In the genomic region with DNA sequence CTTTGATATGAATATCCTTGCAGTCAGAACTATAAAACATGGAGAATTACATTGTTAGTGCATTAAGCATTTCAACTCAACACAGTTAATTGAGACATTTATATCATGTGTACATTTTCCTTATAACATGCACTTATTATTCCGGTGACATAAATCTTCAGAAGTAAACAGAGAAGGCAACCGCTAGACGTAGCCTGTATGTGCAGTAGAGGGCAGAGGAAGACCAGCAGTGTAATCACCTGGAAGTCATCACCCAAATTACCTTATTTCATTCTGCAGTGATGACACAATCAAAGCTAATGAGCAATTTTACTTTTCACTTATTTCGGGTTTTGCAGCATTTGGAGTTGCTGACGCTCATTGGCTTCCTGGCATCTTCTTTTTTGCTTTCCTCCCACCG, we compare ENCODE assay signal across 18 cellular contexts.
DNase-seq lines count a peak whose midpoint lies in the region; ATAC-seq and TF ChIP-seq lines count a peak whose summit lies in the region.
"Had no signal": no experiment of that assay in that cellular context is flagged by ENCODE, and none has a peak within 500 bp of the region (broad histone marks: within the 10 kb centered on the region; RNA-seq: fewer than 3 reads in every experiment).

No MANE protein-coding gene starts in this region.

- H3K79me2 ChIP-seq in DOHH2 (ENCODE audit: control insufficient read depth, low read length) = no peaks in the 10 kb centered on the region

- H3K27me3 ChIP-seq in DOHH2 (ENCODE audit: control insufficient read depth, low read length) (no peaks in the 10 kb centered on the region), Panc1 (ENCODE audit: control insufficient read depth, insufficient read depth, low read length) (no peaks in the 10 kb centered on the region), aorta (ENCODE audit: control insufficient read depth in 1 of 2, insufficient read depth in 2 of 2, low read length in 1 of 2) (no peaks in the 10 kb centered on the region)
- H3K27me3 ChIP-seq: BLaER1, upper lobe of left lung had no signal

- CTCF ChIA-PET in Panc1 (lab: Charles Lee) = no interaction called here

- no peaks in the 10 kb centered on the region for H3K9me2 ChIP-seq in DOHH2 (replicated peaks; ENCODE audit: control insufficient read depth, low read length)

- POLR2A ChIA-PET in Panc1 (lab: Charles Lee) = no interaction called here

- WGBS in aorta, 2 donors = 93 to 95% methylated on average over 6 of the region's 6 CpGs

- peak; percentile 76; the same call in 1 of the 2 replicates for ATAC-seq in Panc1
- ATAC-seq in HG03196 (IDR thresholded peaks at IDR 0.05; ENCODE audit: unreplicated experiment) = no peak
- no peak for ATAC-seq in GM18861 (IDR thresholded peaks at IDR 0.05; ENCODE audit: unreplicated experiment)
- no peak for ATAC-seq in GM21381 (IDR thresholded peaks at IDR 0.05; ENCODE audit: unreplicated experiment)
- ATAC-seq in aorta (ENCODE audit: low FRiP score) = no peak

- H3K4me2 ChIP-seq in DOHH2 (ENCODE audit: low read length) = no peak overlapping the region
- H3K4me2 ChIP-seq: BLaER1 had no signal

- H3K4me1 ChIP-seq in DOHH2 (ENCODE audit: control insufficient read depth, low read length) = peaks cover 6% of the 10 kb centered on the region; the same call in 1 of the 2 replicates
- 0 out of 2 replicates have a peak, but pooled peaks cover 2% of the 10 kb centered on the region for H3K4me1 ChIP-seq in Panc1 (ENCODE audit: control insufficient read depth, insufficient read depth, low read length)
- no peaks in the 10 kb centered on the region for H3K4me1 ChIP-seq in aorta (ENCODE audit: control insufficient read depth in 1 of 2, insufficient read depth in 2 of 2, low read length in 2 of 2)
- H3K4me1 ChIP-seq: BLaER1, upper lobe of left lung had no signal

- intact Hi-C loops in Panc1 (cut with micrococcal nuclease; ENCODE audit: unreplicated experiment) = no loop called here
- intact Hi-C loops in aorta (cut with DNase I) = no loop called here

- H3K9me3 ChIP-seq in DOHH2 (ENCODE audit: control insufficient read depth, insufficient read depth, low read length) (no peaks in the 10 kb centered on the region), Panc1 (ENCODE audit: control insufficient read depth, insufficient read depth, low read depth, low read length) (peaks cover 5% of the 10 kb centered on the region; the same call in 1 of the 2 replicates), aorta (ENCODE audit: control insufficient read depth, low read length) (no peaks in the 10 kb centered on the region)
- H3K9me3 ChIP-seq: BLaER1, upper lobe of left lung had no signal

- no peak overlapping the region for H3K4me3 ChIP-seq in DOHH2 (ENCODE audit: low read length)
- H3K4me3 ChIP-seq in Panc1 (ENCODE audit: low read depth in 2 of 2, low read length in 2 of 2) = no peak overlapping the region
- no peak overlapping the region for H3K4me3 ChIP-seq in aorta (ENCODE audit: low read length in 2 of 2)
- H3K4me3 ChIP-seq: BLaER1, upper lobe of left lung had no signal

- no peaks in the 10 kb centered on the region for H3F3A ChIP-seq in DOHH2 (ENCODE audit: control insufficient read depth, insufficient read depth)

- TF ChIP-seq CTCF in 22Rv1 (IDR thresholded peaks at IDR 0.05) = peak; percentile 46
- TF ChIP-seq CTCF in DOHH2 (IDR thresholded peaks at IDR 0.05; ENCODE audit: low read depth, low read length, poor library complexity, severe bottlenecking) = peak; percentile 65
- TF ChIP-seq CTCF in Panc1 (IDR thresholded peaks at IDR 0.05) = peak; percentile 67

- H3K36me3 ChIP-seq in DOHH2 (ENCODE audit: control insufficient read depth, low read length) = no peaks in the 10 kb centered on the region
- no peaks in the 10 kb centered on the region for H3K36me3 ChIP-seq in Panc1 (ENCODE audit: control insufficient read depth, insufficient read depth, low read length)
- no peaks in the 10 kb centered on the region for H3K36me3 ChIP-seq in aorta (ENCODE audit: control insufficient read depth in 1 of 2, insufficient read depth in 2 of 2, low read length in 1 of 2)
- H3K36me3 ChIP-seq: BLaER1, upper lobe of left lung had no signal

- BruUV-seq in Panc1 (replicated peaks; lab: Mats Ljungman, UMichigan) = no TSS peak

- DNase-seq in Panc1 (ENCODE audit: low read depth, low spot score) (no peak), globus pallidus (ENCODE audit: low spot score) (peak; percentile 21), aorta (no peak)
- DNase-seq: activated CD4-positive, alpha-beta T cell treated with anti-CD3 and anti-CD28 coated beads, Interleukin-2, amount 50 U/mL, for 48 hours; effector CD8-positive, alpha-beta T cell; GF-D8; HCEC 1CT; MM.1S; NCI-H2227 treated with DMSO at 0.1 percent for 48 hours; Right ventricle myocardium superior; stimulated activated CD4-positive, alpha-beta T cell treated with anti-CD3 and anti-CD28 coated beads, Interleukin-1b, Interleukin-23, amount 100 ng/mL, for 48 hours; upper lobe of left lung had no signal

- in situ Hi-C loops in Panc1 (cut with HindIII; ENCODE audit: low pct_unique_long_range_greater_than_20kb, low sequenced_read_pairs) = no loop called here

- H3K27ac ChIP-seq in 22Rv1 = no peak overlapping the region
- no peak overlapping the region for H3K27ac ChIP-seq in DOHH2 (ENCODE audit: low read depth, low read length)
- no peak overlapping the region for H3K27ac ChIP-seq in Panc1 (ENCODE audit: low read length)
- H3K27ac ChIP-seq in aorta (ENCODE audit: low read depth in 1 of 2, low read length in 2 of 2) = no peak overlapping the region
- H3K27ac ChIP-seq: BLaER1, upper lobe of left lung had no signal

- no peaks in the 10 kb centered on the region for H4K20me1 ChIP-seq in DOHH2 (ENCODE audit: control insufficient read depth, insufficient read depth, low read depth, low read length)
- H4K20me1 ChIP-seq: BLaER1 had no signal
